ENCODE assay signal across 2 cellular contexts in the genomic region with DNA sequence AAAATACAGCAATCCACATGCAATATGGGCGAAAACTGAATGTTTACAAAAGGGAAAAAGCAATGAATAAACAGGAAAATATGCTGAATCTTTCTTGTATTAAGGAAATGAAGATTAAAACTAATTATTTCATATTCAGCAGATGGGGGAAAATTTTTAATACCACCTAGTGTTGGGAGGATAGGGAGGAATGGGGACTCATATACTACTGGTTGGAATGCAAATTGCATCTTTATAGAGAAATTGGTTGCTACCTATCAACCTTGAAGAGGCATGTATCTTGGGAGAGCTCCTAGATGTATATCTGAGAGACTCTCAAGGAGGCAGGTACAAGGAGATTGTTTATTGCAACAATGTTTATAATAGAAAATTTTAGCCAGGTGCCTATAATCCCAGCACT.
TF ChIP-seq lines count a peak whose summit lies in the region.

No MANE protein-coding gene starts in this region.

TF ChIP-seq in HCT116, 20 proteins besides CTCF, POLR2A, EP300 and RAD21 (continued from another document):
- TF ChIP-seq, protein P1, sequence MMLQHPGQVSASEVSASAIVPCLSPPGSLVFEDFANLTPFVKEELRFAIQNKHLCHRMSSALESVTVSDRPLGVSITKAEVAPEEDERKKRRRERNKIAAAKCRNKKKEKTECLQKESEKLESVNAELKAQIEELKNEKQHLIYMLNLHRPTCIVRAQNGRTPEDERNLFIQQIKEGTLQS (IDR thresholded peaks at IDR 0.05): no peak
- no peak for TF ChIP-seq SRF (IDR thresholded peaks at IDR 0.05; ENCODE audit: low read depth)

TF ChIP-seq in H1, 55 proteins besides CTCF, POLR2A, EP300 and RAD21 (continued from another document):
- TF ChIP-seq TEAD4 (IDR thresholded peaks at IDR 0.05; ENCODE audit: low read depth, low read length) (0 out of 2 replicates have a peak, but pooled peaks have one; percentile 33), RFX5 (IDR thresholded peaks at IDR 0.05; ENCODE audit: borderline replicate concordance, low read depth, low read length) (no peak), BACH1 (IDR thresholded peaks at IDR 0.05; ENCODE audit: low read length) (no peak)
